1 cellular context compared by ENCODE assay signal in the genomic region with DNA sequence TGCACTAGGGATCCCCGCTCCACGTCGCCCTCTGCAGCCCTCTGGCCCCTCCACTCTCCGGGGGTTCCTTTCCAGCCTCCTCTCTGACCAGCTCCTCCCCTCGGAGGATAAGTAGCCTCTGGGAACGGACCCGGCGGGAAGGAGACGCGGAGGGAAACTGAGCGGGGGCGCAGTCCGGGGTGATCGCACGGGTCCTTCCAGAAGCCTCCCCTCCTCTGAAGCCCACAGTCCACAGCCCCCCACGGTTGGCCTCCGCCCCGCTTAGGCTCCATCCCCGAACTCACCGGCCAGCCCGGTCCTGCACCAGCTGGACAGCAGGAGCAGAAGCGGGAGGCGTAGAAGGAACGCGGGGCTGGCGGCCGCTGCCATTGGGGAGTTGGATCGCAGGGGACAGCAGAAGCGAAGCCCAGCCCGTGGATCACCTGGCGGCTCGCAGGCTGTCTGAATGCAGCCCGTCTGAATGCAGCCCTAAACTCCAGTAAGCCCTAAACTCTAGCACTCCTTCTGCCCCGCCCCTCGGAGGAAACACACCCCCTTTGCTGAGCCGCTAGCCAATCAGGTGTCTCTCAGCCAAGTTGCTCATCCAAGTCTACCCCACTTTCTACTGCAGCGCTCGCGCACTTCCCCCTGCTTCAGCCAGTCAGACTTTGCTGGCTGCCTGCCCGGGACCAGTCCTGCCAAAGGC.
TF ChIP-seq lines count a peak whose summit lies in the region.

Gene RAET1G (minus strand): TSS at position 480 of the 685 bp plus-strand sequence. CDS start 111 bp downstream, at position 369.

TF ChIP-seq in GM12878, 131 proteins besides CTCF, POLR2A, EP300 and RAD21 (continued from another document):
- TF ChIP-seq EZH2 (IDR thresholded peaks at IDR 0.05; ENCODE audit: borderline replicate concordance, control insufficient read depth, low read depth, low read length), result no peak
- no peak for TF ChIP-seq ZNF384 (IDR thresholded peaks at IDR 0.05; ENCODE audit: borderline replicate concordance, low read depth, low read length)
- TF ChIP-seq BCL3 (IDR thresholded peaks at IDR 0.05; ENCODE audit: borderline replicate concordance, insufficient read depth, low read depth, low read length, poor library complexity, severe bottlenecking), result no peak
- no peak for TF ChIP-seq NBN (IDR thresholded peaks at IDR 0.05)
